Comparison of ENCODE assay signal across 1 cellular context in genomic region chr1:114207635-114208034, GRCh38.
TF ChIP-seq lines count a peak whose summit lies in the region.

No MANE protein-coding gene starts in this region.

TF ChIP-seq in H1, 55 proteins besides CTCF, POLR2A, EP300 and RAD21:
- TF ChIP-seq JUN (IDR thresholded peaks at IDR 0.05; ENCODE audit: low read depth, low read length) (no peak), TAF7 (optimal IDR thresholded peaks at IDR 0.05; ENCODE audit: borderline replicate concordance, low read depth, low read length) (no peak)
TF ChIP-seq in H1: peak in this region for 0.
